8 cellular contexts compared by ENCODE assay signal in the genomic region with DNA sequence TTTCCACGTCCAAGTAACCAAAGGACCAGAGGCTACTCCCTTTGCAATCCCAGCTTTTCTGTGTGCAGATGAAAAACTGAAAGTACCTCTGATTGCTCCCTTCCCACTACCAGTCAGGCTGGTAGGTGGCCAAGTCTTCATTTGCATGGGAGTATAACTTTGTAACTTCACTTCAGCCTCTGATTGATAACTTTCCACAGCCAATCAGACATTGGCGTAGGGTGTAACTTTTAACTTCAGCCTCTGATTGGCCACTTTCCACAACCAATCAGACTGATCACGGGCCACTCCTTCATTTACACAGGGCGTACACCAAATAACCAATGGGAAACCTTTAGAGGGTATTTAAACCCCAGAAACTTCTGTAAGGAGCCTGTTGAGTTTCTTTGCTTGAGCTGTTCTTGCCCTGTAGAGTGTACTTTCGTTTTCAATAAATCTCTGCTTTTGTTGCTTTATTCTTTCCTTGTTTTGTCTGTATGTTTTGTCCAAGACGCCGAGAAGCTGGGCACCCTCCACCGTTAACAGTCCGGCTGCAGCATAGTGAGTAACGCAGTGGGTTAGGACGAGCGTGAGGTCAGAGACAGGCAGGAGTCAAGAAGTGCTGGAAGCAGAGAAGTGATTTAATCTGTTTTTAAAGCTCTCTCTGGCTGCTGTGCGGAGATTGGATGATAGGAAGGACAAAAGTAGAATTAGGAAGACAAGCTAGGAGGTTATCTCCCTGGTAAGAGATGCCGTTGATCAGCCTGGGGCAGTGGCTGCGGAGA. TPM values are rescaled to one million over a fixed set of nuclear protein-coding genes. Genes with fewer than 3 reads are reported as not detected.
DNase-seq lines count a peak whose midpoint lies in the region; ATAC-seq and FAIRE-seq lines count a peak whose summit lies in the region.

No MANE protein-coding gene starts in this region.

- WGBS in small intestine, 3 donors, result 34 to 50% (median 42%) methylated on average over 15 of the region's 15 CpGs

- ATAC-seq in HG02981 (IDR thresholded peaks at IDR 0.05; ENCODE audit: unreplicated experiment), result no peak
- no peak for ATAC-seq in GM19463 (IDR thresholded peaks at IDR 0.05; ENCODE audit: unreplicated experiment)

- H3K36me3 ChIP-seq in small intestine (ENCODE audit: control insufficient read depth in 2 of 2, insufficient read depth in 2 of 2, low read length in 2 of 2), result no peaks in the 10 kb centered on the region

- H3K4me3 ChIP-seq in small intestine (ENCODE audit: low read depth in 1 of 2, low read length in 2 of 2), result peak overlapping the region in 1 of 2 donors; percentile 11

- no peak for FAIRE-seq in small intestine (lab: Jason Lieb, UNC)

- DNase-seq in SIG-M5 treated with dmso at 0.1 percent for 504 hours (lab: John Stamatoyannopoulos, UW; ENCODE audit: unreplicated experiment) (peak; percentile 84), SIG-M5 (lab: John Stamatoyannopoulos, UW) (no peak), NCI-H2196 (lab: John Stamatoyannopoulos, UW; ENCODE audit: unreplicated experiment) (peak; percentile 87), anterior cingulate cortex (lab: John Stamatoyannopoulos, UW) (peak in 32 of 58 donors; percentile 2 to 77 (median 20)), iPS DF 19.7 (ENCODE audit: low read depth, low spot score) (peak; percentile 96), small intestine (peak; percentile 100)

- H3K4me1 ChIP-seq in small intestine (ENCODE audit: control insufficient read depth in 2 of 2, insufficient read depth in 1 of 2, low read depth in 1 of 2, low read length in 1 of 2), result peaks cover 0 to 3% of the 10 kb centered on the region in 2 donors

- no peaks in the 10 kb centered on the region for H3K27me3 ChIP-seq in small intestine (ENCODE audit: control insufficient read depth in 2 of 2, insufficient read depth in 2 of 2, low read length in 2 of 2)

- H3K27ac ChIP-seq in small intestine (ENCODE audit: low read depth in 1 of 2, low read length in 1 of 2), result peak overlapping the region; percentile 59 to 91

- no peaks in the 10 kb centered on the region for H3K9me3 ChIP-seq in small intestine (ENCODE audit: control insufficient read depth, low read depth)

RNA-seq across cellular contexts. Expression of gene EXOSC2, which starts 3.5 kb away (rescaled TPM):
- 10 to 100 TPM in 2 of 3 donors, 1 to 10 TPM in 1; 6.0 to 18.8 (median 11.1) TPM for polyA plus RNA-seq in small intestine

RNA-seq across cellular contexts. Expression of gene PRDM12, which starts 25.7 kb away (rescaled TPM):
- under 1 TPM in 2 of 3 donors, not detected in 1; 0.09 to 0.22 TPM for polyA plus RNA-seq in small intestine
